ENCODE assay signal across 44 cellular contexts in the genomic region with DNA sequence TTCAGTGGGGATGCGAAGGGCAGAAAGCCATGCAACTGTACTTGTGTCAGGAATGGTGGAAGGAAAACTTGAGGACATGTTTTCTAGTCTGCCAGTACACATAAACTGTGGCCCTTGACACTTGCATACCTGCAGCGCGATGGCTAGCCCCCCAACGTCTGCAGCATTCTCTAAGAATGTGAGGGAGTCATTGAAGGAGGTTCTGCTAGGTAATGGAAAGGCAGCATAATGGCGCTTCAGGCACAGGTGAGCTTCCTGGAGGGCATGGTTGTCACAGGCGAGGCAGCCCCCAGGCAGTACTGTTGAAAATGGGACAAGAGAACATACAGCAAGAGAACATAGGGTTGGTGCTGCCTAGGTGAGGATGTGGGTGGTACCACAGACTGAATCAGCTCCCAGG. TPM values are rescaled to one million over a fixed set of nuclear protein-coding genes. Genes with fewer than 3 reads are reported as not detected.
"Had no signal": no experiment of that assay in that cellular context is flagged by ENCODE, and none has a peak within 500 bp of the region (broad histone marks: within the 10 kb centered on the region; RNA-seq: fewer than 3 reads in every experiment).

No MANE protein-coding gene starts in this region.

- H3K4me3 Mint-ChIP-seq: activated naive CD4-positive, alpha-beta T cell treated with anti-CD3 and anti-CD28 coated beads for 36 hours; activated naive CD4-positive, alpha-beta T cell treated with anti-CD3 and anti-CD28 coated beads, Interleukin-2, amount 10 ng/mL, durations not matched to agents 7 days and 5 days; activated naive CD4-positive, alpha-beta T cell treated with anti-CD3 and anti-CD28 coated beads, Interleukin-2, amount 50 U/mL, for 24 hours; activated naive CD8-positive, alpha-beta T cell; activated naive CD8-positive, alpha-beta T cell treated with anti-CD3 and anti-CD28 coated beads for 36 hours; activated naive CD8-positive, alpha-beta T cell treated with anti-CD3 and anti-CD28 coated beads, Interleukin-2, amount 10 ng/mL, durations not matched to agents 7 days and 5 days; activated naive CD8-positive, alpha-beta T cell treated with anti-CD3 and anti-CD28 coated beads, Interleukin-2, amount 50 U/mL, for 24 hours; activated T-cell treated with anti-CD3 and anti-CD28 coated beads, Interleukin-2, amount 50 U/mL, for 24 hours; activated T-cell treated with anti-CD3 and anti-CD28 coated beads, Interleukin-2, amount 50 U/mL, for 4 hours; activated T-cell treated with anti-CD3 and anti-CD28 coated beads, Interleukin-2, amount 50 U/mL, for 72 hours; activated T-helper 1 cell treated with anti-CD3 and anti-CD28 coated beads, Interleukin-12 subunit alpha, Interleukin-12 subunit beta, Interleukin-2, Interleukin-4 antibody, amounts not matched to agents 30 ng/mL and 10 ng/mL and 1 ng/mL, durations not matched to agents 14 hours and 24 hours and 36 hours; activated T-helper 17 cell treated with anti-CD3 and anti-CD28 coated beads, Interleukin-2, amount 50 U/mL, for 72 hours; brain; central memory CD8-positive, alpha-beta T cell had no signal

- H3K4me3 ChIP-seq: adrenal gland, ascending aorta, body of pancreas, breast epithelium, cardiac muscle cell had no signal

- H3K4me1 ChIP-seq: adrenal gland, ascending aorta, breast epithelium had no signal

- H3K27ac Mint-ChIP-seq: activated naive CD4-positive, alpha-beta T cell treated with anti-CD3 and anti-CD28 coated beads for 36 hours; activated naive CD4-positive, alpha-beta T cell treated with anti-CD3 and anti-CD28 coated beads, Interleukin-2, amount 50 U/mL, for 24 hours; activated naive CD8-positive, alpha-beta T cell; activated naive CD8-positive, alpha-beta T cell treated with anti-CD3 and anti-CD28 coated beads for 36 hours; activated naive CD8-positive, alpha-beta T cell treated with anti-CD3 and anti-CD28 coated beads, Interleukin-2, amount 10 ng/mL, durations not matched to agents 7 days and 5 days; activated naive CD8-positive, alpha-beta T cell treated with anti-CD3 and anti-CD28 coated beads, Interleukin-2, amount 50 U/mL, for 24 hours; activated T-cell treated with anti-CD3 and anti-CD28 coated beads, Interleukin-2, amount 50 U/mL, for 24 hours; activated T-cell treated with anti-CD3 and anti-CD28 coated beads, Interleukin-2, amount 50 U/mL, for 72 hours; activated T-helper 1 cell treated with anti-CD3 and anti-CD28 coated beads, Interleukin-12 subunit alpha, Interleukin-12 subunit beta, Interleukin-2, Interleukin-4 antibody, amounts not matched to agents 30 ng/mL and 10 ng/mL and 1 ng/mL, durations not matched to agents 14 hours and 24 hours and 36 hours; activated T-helper 2 cell treated with anti-CD3 and anti-CD28 coated beads, Interferon-gamma antibody, Interleukin-2, Interleukin-4, amounts not matched to agents 10 μg/mL and 5 μg/mL and 100 μg/mL, durations not matched to agents 14 hours and 24 hours and 36 hours had no signal

- H3K36me3 Mint-ChIP-seq: activated naive CD4-positive, alpha-beta T cell treated with anti-CD3 and anti-CD28 coated beads, Interleukin-2, amount 10 ng/mL, durations not matched to agents 7 days and 5 days; activated naive CD4-positive, alpha-beta T cell treated with anti-CD3 and anti-CD28 coated beads, Interleukin-2, amount 50 U/mL, for 24 hours; activated naive CD4-positive, alpha-beta T cell treated with anti-CD3 and anti-CD28 coated beads, Interleukin-2, amount 50 U/mL, for 72 hours; activated naive CD8-positive, alpha-beta T cell; activated naive CD8-positive, alpha-beta T cell treated with anti-CD3 and anti-CD28 coated beads for 36 hours; activated naive CD8-positive, alpha-beta T cell treated with anti-CD3 and anti-CD28 coated beads, Interleukin-2, amount 10 ng/mL, durations not matched to agents 7 days and 5 days; brain had no signal

- H3K4me1 Mint-ChIP-seq: activated naive CD4-positive, alpha-beta T cell treated with anti-CD3 and anti-CD28 coated beads, Interleukin-2, amount 10 ng/mL, durations not matched to agents 7 days and 5 days; activated naive CD4-positive, alpha-beta T cell treated with anti-CD3 and anti-CD28 coated beads, Interleukin-2, amount 50 U/mL, for 24 hours; activated naive CD8-positive, alpha-beta T cell treated with anti-CD3 and anti-CD28 coated beads for 36 hours; activated naive CD8-positive, alpha-beta T cell treated with anti-CD3 and anti-CD28 coated beads, Interleukin-2, amount 10 ng/mL, durations not matched to agents 7 days and 5 days; activated naive CD8-positive, alpha-beta T cell treated with anti-CD3 and anti-CD28 coated beads, Interleukin-2, amount 50 U/mL, for 24 hours; central memory CD8-positive, alpha-beta T cell had no signal

- H3K9me3 ChIP-seq: adrenal gland, ascending aorta, body of pancreas, breast epithelium had no signal

- FAIRE-seq: astrocyte, bronchial epithelial cell had no signal

- DNase-seq: activated effector memory CD4-positive, alpha-beta T cell treated with anti-CD3 and anti-CD28 coated beads, Interleukin-2, amount 50 U/mL, for 16 hours; activated effector memory CD4-positive, alpha-beta T cell treated with Interleukin-2 at 50 U/mL for 16 hours; activated gamma-delta T cell; activated gamma-delta T cell treated with Interleukin-2 at 50 U/mL for 16 hours; activated naive CD4-positive, alpha-beta T cell; activated naive CD4-positive, alpha-beta T cell treated with anti-CD3 and anti-CD28 coated beads for 36 hours; activated naive CD4-positive, alpha-beta T cell treated with anti-CD3 and anti-CD28 coated beads, Interleukin-2, amount 10 ng/mL, durations not matched to agents 7 days and 5 days; activated naive CD4-positive, alpha-beta T cell treated with anti-CD3 and anti-CD28 coated beads, Interleukin-2, amount 50 U/mL, for 16 hours; activated naive CD4-positive, alpha-beta T cell treated with Interleukin-2 at 50 U/mL for 16 hours; activated naive CD8-positive, alpha-beta T cell treated with anti-CD3 and anti-CD28 coated beads for 36 hours; activated naive CD8-positive, alpha-beta T cell treated with anti-CD3 and anti-CD28 coated beads, Interleukin-2, amount 10 ng/mL, durations not matched to agents 7 days and 5 days; activated naive CD8-positive, alpha-beta T cell treated with anti-CD3 and anti-CD28 coated beads, Interleukin-2, amount 50 U/mL, for 24 hours; activated T-cell treated with anti-CD3 and anti-CD28 coated beads, Interleukin-2, amount 50 U/mL, for 1 hour; activated T-cell treated with anti-CD3 and anti-CD28 coated beads, Interleukin-2, amount 50 U/mL, for 24 hours; activated T-cell treated with anti-CD3 and anti-CD28 coated beads, Interleukin-2, amount 50 U/mL, for 4 hours; activated T-cell treated with anti-CD3 and anti-CD28 coated beads, Interleukin-2, amount 50 U/mL, for 48 hours; activated T-cell treated with anti-CD3 and anti-CD28 coated beads, Interleukin-2, amount 50 U/mL, for 72 hours; adrenal gland; amniotic stem cell; amygdala; anterior cingulate cortex; aorta; body of pancreas; brain microvascular endothelial cell; caudate nucleus; central memory CD4-positive, alpha-beta T cell; cerebellar nuclear complex had no signal

- H3K27me3 Mint-ChIP-seq: activated naive CD8-positive, alpha-beta T cell treated with anti-CD3 and anti-CD28 coated beads for 36 hours; activated naive CD8-positive, alpha-beta T cell treated with anti-CD3 and anti-CD28 coated beads, Interleukin-2, amount 10 ng/mL, durations not matched to agents 7 days and 5 days had no signal

- H3K27me3 ChIP-seq: adrenal gland, ascending aorta, body of pancreas, brain microvascular endothelial cell, breast epithelium, cardiac muscle cell had no signal

- H3K36me3 ChIP-seq: adrenal gland, ascending aorta, brain microvascular endothelial cell, breast epithelium, cardiac muscle cell had no signal

- ATAC-seq: activated naive CD4-positive, alpha-beta T cell treated with anti-CD3 and anti-CD28 coated beads, Interleukin-2, amount 50 U/mL, for 72 hours; activated naive CD8-positive, alpha-beta T cell treated with anti-CD3 and anti-CD28 coated beads, Interleukin-2, amount 50 U/mL, for 24 hours; activated T-cell treated with anti-CD3 and anti-CD28 coated beads, Interleukin-2, amount 50 U/mL, for 4 hours; activated T-cell treated with anti-CD3 and anti-CD28 coated beads, Interleukin-2, amount 50 U/mL, for 72 hours; activated T-helper 17 cell treated with anti-CD3 and anti-CD28 coated beads, Interleukin-2, amount 50 U/mL, for 72 hours; body of pancreas had no signal

- H3K27ac ChIP-seq: adrenal gland, ascending aorta, body of pancreas, brain microvascular endothelial cell, breast epithelium, cardiac muscle cell had no signal

- H3K9me3 Mint-ChIP-seq: activated naive CD4-positive, alpha-beta T cell treated with anti-CD3 and anti-CD28 coated beads for 36 hours; activated naive CD4-positive, alpha-beta T cell treated with anti-CD3 and anti-CD28 coated beads, Interleukin-2, amount 10 ng/mL, durations not matched to agents 7 days and 5 days; activated naive CD4-positive, alpha-beta T cell treated with anti-CD3 and anti-CD28 coated beads, Interleukin-2, amount 50 U/mL, for 24 hours; activated naive CD4-positive, alpha-beta T cell treated with anti-CD3 and anti-CD28 coated beads, Interleukin-2, amount 50 U/mL, for 72 hours; activated naive CD8-positive, alpha-beta T cell treated with anti-CD3 and anti-CD28 coated beads for 36 hours; activated naive CD8-positive, alpha-beta T cell treated with anti-CD3 and anti-CD28 coated beads, Interleukin-2, amount 10 ng/mL, durations not matched to agents 7 days and 5 days; activated naive CD8-positive, alpha-beta T cell treated with anti-CD3 and anti-CD28 coated beads, Interleukin-2, amount 50 U/mL, for 24 hours; activated T-cell treated with anti-CD3 and anti-CD28 coated beads, Interleukin-2, amount 50 U/mL, for 24 hours; activated T-cell treated with anti-CD3 and anti-CD28 coated beads, Interleukin-2, amount 50 U/mL, for 4 hours; activated T-cell treated with anti-CD3 and anti-CD28 coated beads, Interleukin-2, amount 50 U/mL, for 72 hours; activated T-helper 1 cell treated with anti-CD3 and anti-CD28 coated beads, Interleukin-12 subunit alpha, Interleukin-12 subunit beta, Interleukin-2, Interleukin-4 antibody, amounts not matched to agents 30 ng/mL and 10 ng/mL and 1 ng/mL, durations not matched to agents 14 hours and 24 hours and 36 hours; activated T-helper 17 cell treated with anti-CD3 and anti-CD28 coated beads, Interleukin-2, amount 50 U/mL, for 72 hours; activated T-helper 2 cell treated with anti-CD3 and anti-CD28 coated beads, Interferon-gamma antibody, Interleukin-2, Interleukin-4, amounts not matched to agents 10 μg/mL and 5 μg/mL and 100 μg/mL, durations not matched to agents 14 hours and 24 hours and 36 hours; central memory CD8-positive, alpha-beta T cell had no signal

RNA-seq across cellular contexts. Expression of a gene that starts 3.5 kb away (rescaled TPM):
- total RNA-seq: activated naive CD4-positive, alpha-beta T cell treated with anti-CD3 and anti-CD28 coated beads for 36 hours; activated naive CD4-positive, alpha-beta T cell treated with anti-CD3 and anti-CD28 coated beads, Interleukin-2, amount 50 U/mL, for 72 hours; activated naive CD8-positive, alpha-beta T cell treated with anti-CD3 and anti-CD28 coated beads for 36 hours; activated naive CD8-positive, alpha-beta T cell treated with anti-CD3 and anti-CD28 coated beads, Interleukin-2, amount 10 ng/mL, durations not matched to agents 7 days and 5 days; activated T-cell treated with anti-CD3 and anti-CD28 coated beads, Interleukin-2, amount 50 U/mL, for 4 hours; activated T-cell treated with anti-CD3 and anti-CD28 coated beads, Interleukin-2, amount 50 U/mL, for 72 hours; activated T-helper 1 cell treated with anti-CD3 and anti-CD28 coated beads, Interleukin-12 subunit alpha, Interleukin-12 subunit beta, Interleukin-2, Interleukin-4 antibody, amounts not matched to agents 30 ng/mL and 10 ng/mL and 1 ng/mL, durations not matched to agents 14 hours and 24 hours and 36 hours; activated T-helper 17 cell treated with anti-CD3 and anti-CD28 coated beads, Interleukin-2, amount 50 U/mL, for 72 hours; activated T-helper 2 cell treated with anti-CD3 and anti-CD28 coated beads, Interferon-gamma antibody, Interleukin-2, Interleukin-4, amounts not matched to agents 10 μg/mL and 5 μg/mL and 100 μg/mL, durations not matched to agents 14 hours and 24 hours and 36 hours; adrenal gland; aorta; ascending aorta; astrocyte; body of pancreas; breast epithelium; bronchial epithelial cell; cardiac muscle cell; cardiac septum; cerebellum; chondrocyte had no signal
- polyA plus RNA-seq: adipose tissue, adrenal gland, aorta, cardiac muscle cell had no signal

RNA-seq across cellular contexts. Expression of a gene that starts 9.2 kb away (rescaled TPM):
- total RNA-seq: activated naive CD4-positive, alpha-beta T cell treated with anti-CD3 and anti-CD28 coated beads for 36 hours; activated naive CD4-positive, alpha-beta T cell treated with anti-CD3 and anti-CD28 coated beads, Interleukin-2, amount 50 U/mL, for 72 hours; activated naive CD8-positive, alpha-beta T cell treated with anti-CD3 and anti-CD28 coated beads for 36 hours; activated naive CD8-positive, alpha-beta T cell treated with anti-CD3 and anti-CD28 coated beads, Interleukin-2, amount 10 ng/mL, durations not matched to agents 7 days and 5 days; activated T-cell treated with anti-CD3 and anti-CD28 coated beads, Interleukin-2, amount 50 U/mL, for 4 hours; activated T-helper 1 cell treated with anti-CD3 and anti-CD28 coated beads, Interleukin-12 subunit alpha, Interleukin-12 subunit beta, Interleukin-2, Interleukin-4 antibody, amounts not matched to agents 30 ng/mL and 10 ng/mL and 1 ng/mL, durations not matched to agents 14 hours and 24 hours and 36 hours; activated T-helper 2 cell treated with anti-CD3 and anti-CD28 coated beads, Interferon-gamma antibody, Interleukin-2, Interleukin-4, amounts not matched to agents 10 μg/mL and 5 μg/mL and 100 μg/mL, durations not matched to agents 14 hours and 24 hours and 36 hours; adrenal gland; aorta; ascending aorta; astrocyte; body of pancreas; bronchial epithelial cell; cardiac muscle cell; cardiac septum; chondrocyte had no signal
- polyA plus RNA-seq: adrenal gland, aorta, cardiac muscle cell had no signal

RNA-seq across cellular contexts. Expression of a gene that starts 19.4 kb away (rescaled TPM):
- total RNA-seq: activated T-helper 1 cell treated with anti-CD3 and anti-CD28 coated beads, Interleukin-12 subunit alpha, Interleukin-12 subunit beta, Interleukin-2, Interleukin-4 antibody, amounts not matched to agents 30 ng/mL and 10 ng/mL and 1 ng/mL, durations not matched to agents 14 hours and 24 hours and 36 hours; ascending aorta; astrocyte; bronchial epithelial cell had no signal

RNA-seq across cellular contexts. Expression of a gene that starts 57.2 kb away (rescaled TPM):
- total RNA-seq: activated naive CD4-positive, alpha-beta T cell treated with anti-CD3 and anti-CD28 coated beads for 36 hours; activated naive CD8-positive, alpha-beta T cell treated with anti-CD3 and anti-CD28 coated beads for 36 hours; activated naive CD8-positive, alpha-beta T cell treated with anti-CD3 and anti-CD28 coated beads, Interleukin-2, amount 10 ng/mL, durations not matched to agents 7 days and 5 days; activated T-cell treated with anti-CD3 and anti-CD28 coated beads, Interleukin-2, amount 50 U/mL, for 4 hours; activated T-helper 1 cell treated with anti-CD3 and anti-CD28 coated beads, Interleukin-12 subunit alpha, Interleukin-12 subunit beta, Interleukin-2, Interleukin-4 antibody, amounts not matched to agents 30 ng/mL and 10 ng/mL and 1 ng/mL, durations not matched to agents 14 hours and 24 hours and 36 hours; activated T-helper 2 cell treated with anti-CD3 and anti-CD28 coated beads, Interferon-gamma antibody, Interleukin-2, Interleukin-4, amounts not matched to agents 10 μg/mL and 5 μg/mL and 100 μg/mL, durations not matched to agents 14 hours and 24 hours and 36 hours; ascending aorta; cardiac septum; chondrocyte had no signal
- polyA plus RNA-seq: cardiac muscle cell had no signal
